In the genomic region with DNA sequence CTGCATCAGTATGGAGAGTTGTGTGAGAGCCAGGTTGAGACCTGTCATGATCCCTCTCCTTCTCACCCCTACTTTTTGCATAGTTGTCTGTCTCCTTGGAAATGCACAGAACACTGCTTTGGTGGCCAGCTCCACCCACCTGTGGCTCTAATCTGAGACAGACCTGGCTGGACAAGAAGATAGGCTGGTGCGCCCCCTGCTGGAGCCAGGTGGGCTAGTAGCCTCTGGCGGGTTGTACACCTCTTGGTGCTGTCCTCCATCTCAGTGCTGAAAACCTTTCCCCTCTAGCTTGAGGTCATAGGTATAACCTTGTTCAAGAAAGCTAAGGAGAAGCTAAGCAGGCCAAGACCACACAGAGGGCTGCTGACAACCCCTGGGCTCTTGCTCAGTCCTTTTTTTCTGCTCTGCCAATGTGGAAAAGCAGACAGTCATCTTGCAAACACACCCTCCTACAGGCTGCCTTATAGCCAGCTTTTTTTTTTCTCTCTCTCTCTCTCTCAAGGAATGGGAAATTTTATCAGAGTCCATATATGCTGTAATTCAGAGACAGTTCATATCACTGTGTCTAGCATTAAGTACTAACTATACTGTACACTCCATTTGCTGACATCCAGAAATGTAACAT, we compare ENCODE assay signal across 8 cellular contexts. TPM values are rescaled to one million over a fixed set of nuclear protein-coding genes. Genes with fewer than 3 reads are reported as not detected.
DNase-seq lines count a peak whose midpoint lies in the region; ATAC-seq and TF ChIP-seq lines count a peak whose summit lies in the region.

No MANE protein-coding gene starts in this region.

- ATAC-seq in lung (ENCODE audit: insufficient read depth, low FRiP score): no peak

- H3K4me1 ChIP-seq in lung (ENCODE audit: control insufficient read depth in 2 of 2, insufficient read depth in 2 of 2, low read length in 2 of 2) (no peaks in the 10 kb centered on the region), tibial nerve (peaks cover 0 to 15% (median 7%) of the 10 kb centered on the region in 4 donors)

- no peaks in the 10 kb centered on the region for H3K9me3 ChIP-seq in lung (ENCODE audit: control insufficient read depth in 2 of 2, insufficient read depth in 1 of 2, low read length in 1 of 2)
- H3K9me3 ChIP-seq in tibial nerve: no peaks in the 10 kb centered on the region

- no peaks in the 10 kb centered on the region for H3K9me3 Mint-ChIP-seq in Calu3 (ENCODE audit: low read depth, unreplicated experiment)

- BruUV-seq in Calu3 (replicated peaks; lab: Mats Ljungman, UMichigan): no TSS peak

- intact Hi-C loops in Calu3 (cut with micrococcal nuclease; ENCODE audit: unreplicated experiment): no loop called here

- H3K4me3 ChIP-seq in HL-60 (replicated peaks; ENCODE audit: insufficient read depth, low read length): no peak overlapping the region
- H3K4me3 ChIP-seq in lung: no peak overlapping the region
- H3K4me3 ChIP-seq in tibial nerve: no peak overlapping the region

- peak; percentile 82 for DNase-seq in Calu3
- DNase-seq in GM19240 (ENCODE audit: insufficient read length, low spot score): peak; percentile 58
- peak; percentile 36 to 45 for DNase-seq in HL-60 (ENCODE audit: low read depth in 1 of 2, low spot score in 1 of 2)
- peak; percentile 11 for DNase-seq in NOMO-1 treated with dmso at 0.1 percent for 144 hours (lab: John Stamatoyannopoulos, UW; ENCODE audit: unreplicated experiment)
- peak; percentile 4 to 62 for DNase-seq in T47D (ENCODE audit: low read depth in 1 of 2, low spot score in 1 of 2)
- DNase-seq in lung (ENCODE audit: low spot score): peak; percentile 61
- no peak for DNase-seq in tibial nerve (ENCODE audit: low spot score in 2 of 2)
- no peak for DNase-seq in T1000 (lab: John Stamatoyannopoulos, UW)

- H3K4me1 Mint-ChIP-seq in Calu3 (ENCODE audit: low read depth, unreplicated experiment): peaks cover 17% of the 10 kb centered on the region

- TF ChIP-seq EP300 in tibial nerve (IDR thresholded peaks at IDR 0.05): no peak

- no peak overlapping the region for H3K27ac ChIP-seq in HL-60 (replicated peaks)
- H3K27ac ChIP-seq in lung (ENCODE audit: low read depth in 1 of 2, low read length in 1 of 2): no peak overlapping the region
- H3K27ac ChIP-seq in tibial nerve: no peak overlapping the region

- H3K27ac Mint-ChIP-seq in Calu3 (ENCODE audit: unreplicated experiment): no peak overlapping the region

- no peaks in the 10 kb centered on the region for H3K36me3 Mint-ChIP-seq in Calu3 (ENCODE audit: insufficient read depth, unreplicated experiment)

- H3K36me3 ChIP-seq in lung (ENCODE audit: control insufficient read depth in 2 of 2, insufficient read depth in 2 of 2, low read length in 2 of 2): no peaks in the 10 kb centered on the region
- no peaks in the 10 kb centered on the region for H3K36me3 ChIP-seq in tibial nerve

- no peak overlapping the region for H3K4me3 Mint-ChIP-seq in Calu3 (ENCODE audit: low read depth, unreplicated experiment)

- peak; percentile 67 for TF ChIP-seq CTCF in Calu3 (IDR thresholded peaks at IDR 0.05; ENCODE audit: unreplicated experiment)
- TF ChIP-seq CTCF in HL-60 (IDR thresholded peaks at IDR 0.05; ENCODE audit: insufficient read depth, low read length): peak; percentile 77
- TF ChIP-seq CTCF in lung (IDR thresholded peaks at IDR 0.05; ENCODE audit: control extremely low read depth, extremely low read depth): no peak
- peak; percentile 35 to 48 (median 44) for TF ChIP-seq CTCF in tibial nerve (IDR thresholded peaks at IDR 0.05)

- H3K27me3 Mint-ChIP-seq in Calu3 (ENCODE audit: unreplicated experiment): peaks cover 64% of the 10 kb centered on the region

- 0 to 2% methylated on average over 2 of the region's 2 CpGs for WGBS in lung, 2 donors
- 5 to 30% methylated on average over 2 of the region's 2 CpGs for WGBS in tibial nerve, 2 donors

- no peaks in the 10 kb centered on the region for H3K27me3 ChIP-seq in HL-60 (ENCODE audit: insufficient read depth, poor library complexity, severe bottlenecking)
- no peaks in the 10 kb centered on the region for H3K27me3 ChIP-seq in lung (ENCODE audit: control insufficient read depth, insufficient read depth)
- no peaks in the 10 kb centered on the region for H3K27me3 ChIP-seq in tibial nerve

- in situ Hi-C loops in T47D (cut with HindIII; ENCODE audit: low pct_unique_long_range_greater_than_20kb, low sequenced_read_pairs): no loop called here

- CTCF ChIA-PET in Calu3 (lab: Charles Lee): interaction anchor here (1.1 to 1.2 kb wide), 2 partner anchors 33 to 422 kb away, joined by 3 to 5 read pairs; no protein-coding TSS in a partner anchor

- no peak for TF ChIP-seq POLR2A in tibial nerve (IDR thresholded peaks at IDR 0.05)

RNA-seq across cellular contexts. Expression of a gene that starts 58.8 kb away (rescaled TPM):
- total RNA-seq in Calu3 (2022) (7.1 and 15.7 TPM in 2 replicates), lung (10 to 100 TPM; 31.0 to 94.2 TPM), tibial nerve (10 to 100 TPM; 51.3 to 59.1 (median 57.1) TPM)
- polyA plus RNA-seq in lung: 1 to 10 TPM; 4.1 to 4.2 TPM

Comparison
In these comparisons a context has a peak if more than half of its experiments do, and no peak if none do; other contexts are left out.
1. DNase-seq: peak in Calu3 (single experiment), GM19240 (single experiment), HL-60 (2 of 2), NOMO-1 treated with dmso at 0.1 percent for 144 hours (single experiment), T47D (2 of 2) and lung (single experiment); none in tibial nerve (0 of 2) and T1000 (single experiment).